30 cellular contexts compared by ENCODE assay signal in genomic region chr14:75134644-75135043, GRCh38. TPM values are rescaled to one million over a fixed set of nuclear protein-coding genes. Genes with fewer than 3 reads are reported as not detected.
DNase-seq lines count a peak whose midpoint lies in the region; ATAC-seq, FAIRE-seq and TF ChIP-seq lines count a peak whose summit lies in the region.
"Had no signal": no experiment of that assay in that cellular context is flagged by ENCODE, and none has a peak within 500 bp of the region (broad histone marks: within the 10 kb centered on the region; RNA-seq: fewer than 3 reads in every experiment).

No MANE protein-coding gene starts in this region.

- DNase-seq in GM12891 (ENCODE audit: insufficient read length, low spot score) (no peak), bronchial epithelial cell (ENCODE audit: low read depth) (peak; percentile 87), mucosa of gallbladder (ENCODE audit: low spot score) (peak; percentile 28), CD1c-positive myeloid dendritic cell (ENCODE audit: extremely low spot score) (no peak)
- DNase-seq in activated CD4-positive, CD25-positive, alpha-beta regulatory T cell treated with anti-CD3 and anti-CD28 coated beads, Interleukin-2, amount 50 U/mL, for 72 hours, result no peak
- DNase-seq in stimulated activated CD4-positive, alpha-beta T cell treated with anti-CD3 and anti-CD28 coated beads, Interleukin-2, amount 100 ng/mL, for 24 hours, result no peak
- DNase-seq: activated CD4-positive, alpha-beta T cell treated with anti-CD3 and anti-CD28 coated beads for 48 hours; activated T-cell treated with anti-CD3 and anti-CD28 coated beads, Interleukin-2, amount 50 U/mL, for 1 hour; body of pancreas; Caco-2; DMS79 treated with DMSO at 0.1 percent for 48 hours; GDM1; mesenchymal stem cell; NCI-H1417; NCI-H2081; NCI-H2227 treated with DMSO at 0.1 percent for 48 hours; NCI-H748 treated with DMSO at 0.1 percent for 48 hours; Peyer's patch; right lobe of liver; SIG-M5; spleen; stimulated activated CD4-positive, alpha-beta T cell treated with anti-CD3 and anti-CD28 coated beads, Interleukin-2, amount 100 ng/mL, for 48 hours; T-helper 9 cell; trophoblast cell had no signal

- H3K4me3 ChIP-seq in bronchial epithelial cell (ENCODE audit: low read depth, low read length), result no peak overlapping the region
- H3K4me3 ChIP-seq: BLaER1, body of pancreas, HAP-1, Peyer's patch, right lobe of liver, spleen had no signal

- ATAC-seq in HG02678 (IDR thresholded peaks at IDR 0.05; ENCODE audit: unreplicated experiment), result no peak
- ATAC-seq: body of pancreas, HepG2, right lobe of liver had no signal

- no peak for TF ChIP-seq POLR2A in GM12891 (IDR thresholded peaks at IDR 0.05; ENCODE audit: low read depth, low read length)

- H3K27me3 ChIP-seq in bronchial epithelial cell (ENCODE audit: control insufficient read depth, insufficient read depth, low read length), result no peaks in the 10 kb centered on the region
- H3K27me3 ChIP-seq: BLaER1, body of pancreas, Peyer's patch, right lobe of liver, spleen had no signal

- peaks cover 7% of the 10 kb centered on the region for H3K36me3 ChIP-seq in bronchial epithelial cell (ENCODE audit: control insufficient read depth, insufficient read depth, low read length)

- FAIRE-seq in GM12891 (lab: Jason Lieb, UNC) (peak; percentile 20), bronchial epithelial cell (lab: Jason Lieb, UNC) (peak; percentile 72)
- FAIRE-seq: HepG2 had no signal

- H3K27ac ChIP-seq in 22Rv1, result 0 out of 2 replicates have a peak overlapping the region, but pooled peaks have one; percentile 14
- H3K27ac ChIP-seq: BLaER1, Peyer's patch, right lobe of liver, VCaP had no signal

- TF ChIP-seq CTCF in 22Rv1 (IDR thresholded peaks at IDR 0.05) (no peak), bronchial epithelial cell (IDR thresholded peaks at IDR 0.05; ENCODE audit: insufficient read depth, low read length, severe bottlenecking) (no peak)

TF ChIP-seq in GM12891, 5 proteins besides CTCF, POLR2A, EP300 and RAD21:
- TF ChIP-seq SPI1 (IDR thresholded peaks at IDR 0.05; ENCODE audit: low read depth, low read length), result no peak
- TF ChIP-seq PAX5 (IDR thresholded peaks at IDR 0.05; ENCODE audit: insufficient read depth, low read length, severe bottlenecking), result no peak
- no peak for TF ChIP-seq TAF1 (IDR thresholded peaks at IDR 0.05; ENCODE audit: low read depth, low read length)
- no peak for TF ChIP-seq POU2F2 (IDR thresholded peaks at IDR 0.05; ENCODE audit: low read depth, low read length)

RNA-seq across cellular contexts. Expression of gene NEK9, which starts 7.8 kb away (rescaled TPM):
- 39.9 TPM for polyA plus RNA-seq in GM12891 (2012; ENCODE audit: low read depth, missing spikeins)
- total RNA-seq in bronchial epithelial cell (26.3 and 34.3 TPM in 2 replicates), mucosa of gallbladder (119 TPM)

RNA-seq across cellular contexts. Expression of gene TMED10, which starts 41.8 kb away (rescaled TPM):
- 90.2 TPM for polyA plus RNA-seq in GM12891 (2012; ENCODE audit: low read depth, missing spikeins)
- total RNA-seq in bronchial epithelial cell, result 244 and 363 TPM in 2 replicates
- total RNA-seq in mucosa of gallbladder, result 390 TPM

Comparison
In these comparisons a context has a peak if more than half of its experiments do, and no peak if none do; other contexts are left out.
1. DNase-seq: peak in bronchial epithelial cell (single experiment) and mucosa of gallbladder (single experiment); none in GM12891 (single experiment), CD1c-positive myeloid dendritic cell (single experiment), activated CD4-positive, CD25-positive, alpha-beta regulatory T cell treated with anti-CD3 and anti-CD28 coated beads, Interleukin-2, amount 50 U/mL, for 72 hours (single experiment) and stimulated activated CD4-positive, alpha-beta T cell treated with anti-CD3 and anti-CD28 coated beads, Interleukin-2, amount 100 ng/mL, for 24 hours (0 of 2).